Comparison of ENCODE assay signal across 8 cellular contexts in genomic region chr1:1724035-1724864, GRCh38. TPM values are rescaled to one million over a fixed set of nuclear protein-coding genes. Genes with fewer than 3 reads are reported as not detected.
DNase-seq lines count a peak whose midpoint lies in the region; ATAC-seq, FAIRE-seq and TF ChIP-seq lines count a peak whose summit lies in the region.
"Not testable (repeated sequence)": the region's sequence is repeated elsewhere in the genome, so short reads cannot be mapped to it uniquely, and the experiment has no call there.

TSS of gene CDK11A (minus strand) at chr1:1724357. CDS start at chr1:1722818, 1,539 bp downstream.

- H3K27me3 ChIP-seq in Caco-2 (replicated peaks; ENCODE audit: control insufficient read depth, insufficient read depth, low read length); NT2/D1 (ENCODE audit: insufficient read depth, insufficient read length); endodermal cell (ENCODE audit: control insufficient read depth, insufficient read depth, low read length, poor library complexity, severe bottlenecking): not testable (repeated sequence)

- not testable (repeated sequence) for H3K9me3 Mint-ChIP-seq in Caco-2 (ENCODE audit: unreplicated experiment); activated CD8-positive, alpha-beta memory T cell treated with anti-CD3 and anti-CD28 coated beads, Interleukin-2, amount 10 ng/mL, durations not matched to agents 7 days and 5 days (ENCODE audit: low read depth); endodermal cell

- H3K27me3 Mint-ChIP-seq in Caco-2 (ENCODE audit: insufficient read depth, unreplicated experiment); activated CD8-positive, alpha-beta memory T cell treated with anti-CD3 and anti-CD28 coated beads, Interleukin-2, amount 10 ng/mL, durations not matched to agents 7 days and 5 days; endodermal cell (ENCODE audit: insufficient read depth): not testable (repeated sequence)

- H3K36me3 ChIP-seq in Caco-2 (ENCODE audit: control insufficient read depth, insufficient read depth, low read length) = not testable (repeated sequence)
- H3K36me3 ChIP-seq in NT2/D1 (ENCODE audit: insufficient read depth, insufficient read length, low read length) (peaks cover 20% of the 10 kb centered on the region), endodermal cell (ENCODE audit: control insufficient read depth, insufficient read depth, low read length) (peaks cover 20% of the 10 kb centered on the region), mesodermal cell (ENCODE audit: control insufficient read depth, insufficient read depth, low read length) (peaks cover 25% of the 10 kb centered on the region)

- peak within 1 kb of the TSS; percentile 36 for H3K4me3 ChIP-seq in Caco-2 (ENCODE audit: low read depth, low read length)
- H3K4me3 ChIP-seq in NT2/D1 (ENCODE audit: insufficient read length, low read depth) = peak within 1 kb of the TSS; percentile 47
- peak within 1 kb of the TSS; percentile 79 for H3K4me3 ChIP-seq in endodermal cell (ENCODE audit: low read length)
- H3K4me3 ChIP-seq in mesodermal cell (ENCODE audit: extremely low read depth, insufficient read depth, low read length, poor library complexity, severe bottlenecking) = peak within 1 kb of the TSS; percentile 62

- not testable (repeated sequence) for H3K4me1 ChIP-seq in Caco-2; NT2/D1 (ENCODE audit: insufficient read depth, insufficient read length); endodermal cell (ENCODE audit: control insufficient read depth, insufficient read depth, low read length); mesodermal cell (ENCODE audit: control insufficient read depth, insufficient read depth, low read length, poor library complexity, severe bottlenecking)

- intact Hi-C loops in Caco-2 (cut with micrococcal nuclease; ENCODE audit: unreplicated experiment) = not testable (repeated sequence)

- H3K27ac Mint-ChIP-seq in Caco-2 (ENCODE audit: unreplicated experiment) (peak within 1 kb of the TSS; percentile 93), endodermal cell (peak within 1 kb of the TSS; percentile 98)
- H3K27ac Mint-ChIP-seq in activated CD8-positive, alpha-beta memory T cell treated with anti-CD3 and anti-CD28 coated beads, Interleukin-2, amount 10 ng/mL, durations not matched to agents 7 days and 5 days = peak within 1 kb of the TSS; percentile 96

- peak; percentile 49 for FAIRE-seq in HTR-8/SVneo (lab: Jason Lieb, UNC)

- 0% methylated on average over 14 to 47 of the region's 78 CpGs for WGBS in endodermal cell (ENCODE audit: insufficient coverage in 1 of 2, insufficient read length in 1 of 2), 2 experiments
- 0% methylated on average over 24 of the region's 78 CpGs for WGBS in mesodermal cell (ENCODE audit: insufficient coverage in 2 of 2), 2 experiments

- peaks cover 36% of the 10 kb centered on the region for H3K36me3 Mint-ChIP-seq in Caco-2 (ENCODE audit: insufficient read depth, unreplicated experiment)
- peaks cover 16% of the 10 kb centered on the region for H3K36me3 Mint-ChIP-seq in activated CD8-positive, alpha-beta memory T cell treated with anti-CD3 and anti-CD28 coated beads, Interleukin-2, amount 10 ng/mL, durations not matched to agents 7 days and 5 days
- peaks cover 17% of the 10 kb centered on the region for H3K36me3 Mint-ChIP-seq in endodermal cell (ENCODE audit: low read depth)

- not testable (repeated sequence) for BruUV-seq in Caco-2 (replicated peaks; lab: Mats Ljungman, UMichigan)

- H3K4me1 Mint-ChIP-seq in Caco-2 (ENCODE audit: low read depth, unreplicated experiment); endodermal cell: not testable (repeated sequence)
- H3K4me1 Mint-ChIP-seq in activated CD8-positive, alpha-beta memory T cell treated with anti-CD3 and anti-CD28 coated beads, Interleukin-2, amount 10 ng/mL, durations not matched to agents 7 days and 5 days = peaks cover 24% of the 10 kb centered on the region

- H3K9ac ChIP-seq in NT2/D1 (ENCODE audit: insufficient read length, low read depth) = peak within 1 kb of the TSS; percentile 83
- H3K9ac ChIP-seq in endodermal cell (ENCODE audit: extremely low read depth, low read length, poor library complexity, severe bottlenecking) = peak within 1 kb of the TSS; percentile 66

- not testable (repeated sequence) for H3K9me3 ChIP-seq in Caco-2; NT2/D1 (ENCODE audit: insufficient read depth, low read length); endodermal cell (ENCODE audit: control insufficient read depth, low read length); mesodermal cell (ENCODE audit: control insufficient read depth, low read length)

- H3K27ac ChIP-seq in endodermal cell (ENCODE audit: low read depth, low read length) (peak within 1 kb of the TSS; percentile 87), mesodermal cell (ENCODE audit: low read depth, low read length, severe bottlenecking) (peak within 1 kb of the TSS; percentile 93)

- TF ChIP-seq CTCF in Caco-2 (IDR thresholded peaks at IDR 0.05; ENCODE audit: insufficient read depth in 1 of 2, low read depth in 1 of 2, low read length in 1 of 2, severe bottlenecking in 1 of 2, unreplicated experiment in 1 of 2) = peak; percentile 11 to 23
- peak; percentile 66 for TF ChIP-seq CTCF in endodermal cell (conservative IDR thresholded peaks at IDR 0.05)

- H3K4me3 Mint-ChIP-seq in Caco-2 (ENCODE audit: unreplicated experiment) = peak within 1 kb of the TSS; percentile 84
- peak within 1 kb of the TSS; percentile 89 for H3K4me3 Mint-ChIP-seq in activated CD8-positive, alpha-beta memory T cell treated with anti-CD3 and anti-CD28 coated beads, Interleukin-2, amount 10 ng/mL, durations not matched to agents 7 days and 5 days
- H3K4me3 Mint-ChIP-seq in endodermal cell = peak within 1 kb of the TSS; percentile 84

- peak; percentile 96 to 99 for DNase-seq in Caco-2
- peak; percentile 89 for DNase-seq in HTR-8/SVneo (ENCODE audit: insufficient read length, low spot score)
- DNase-seq in NT2/D1 (ENCODE audit: low read depth, low spot score) = peak; percentile 95
- peak; percentile 100 for DNase-seq in activated CD8-positive, alpha-beta memory T cell treated with anti-CD3 and anti-CD28 coated beads, Interleukin-2, amount 10 ng/mL, durations not matched to agents 7 days and 5 days
- peak; percentile 98 for DNase-seq in endodermal cell
- peak; percentile 96 to 99 for DNase-seq in stimulated activated CD8-positive, alpha-beta memory T cell treated with anti-CD3 and anti-CD28 coated beads, Interleukin-15, amount 100 ng/mL, for 4 hours (ENCODE audit: low read depth in 2 of 2)

- POLR2A ChIA-PET in Caco-2 (lab: Charles Lee) = interaction anchor here (1.0 kb wide), 2 partner anchors 53 to 349 kb away, joined by 4 to 11 read pairs; partner anchors contain the start of gene AURKAIP1

- ATAC-seq in GM21367 (IDR thresholded peaks at IDR 0.05; ENCODE audit: unreplicated experiment) = peak; percentile 91
- peak; percentile 96 for ATAC-seq in activated CD8-positive, alpha-beta memory T cell treated with anti-CD3 and anti-CD28 coated beads, Interleukin-2, amount 10 ng/mL, durations not matched to agents 7 days and 5 days

- CTCF ChIA-PET in Caco-2 (lab: Charles Lee) = not testable (repeated sequence)
- CTCF ChIA-PET in activated CD8-positive, alpha-beta memory T cell treated with anti-CD3 and anti-CD28 coated beads, Interleukin-2, amount 10 ng/mL, durations not matched to agents 7 days and 5 days (lab: Charles Lee) = interaction anchor here (0.9 to 1.3 kb wide), 2 partner anchors 22 to 56 kb away, joined by 3 to 4 read pairs; no protein-coding TSS in a partner anchor

RNA-seq across cellular contexts. Expression of gene CDK11A, which starts in this region (rescaled TPM):
- total RNA-seq in Caco-2 (2022) (49.6 and 53.7 TPM in 2 replicates), endodermal cell (10 to 100 TPM; 61.0 to 62.1 TPM)
- total RNA-seq in activated CD8-positive, alpha-beta memory T cell treated with anti-CD3 and anti-CD28 coated beads, Interleukin-2, amount 10 ng/mL, durations not matched to agents 7 days and 5 days = 100 to 1,000 TPM in 1 of 2 experiments, 10 to 100 TPM in 1; 80.5 to 100 TPM
- 43.3 TPM for polyA plus RNA-seq in endodermal cell (2013, experiment 1 of 2)
- 36.0 TPM for polyA plus RNA-seq in endodermal cell (2013, experiment 2 of 2)
- polyA plus RNA-seq in mesodermal cell (2013, experiment 1 of 2) = 39.0 TPM
- 31.9 TPM for polyA plus RNA-seq in mesodermal cell (2013, experiment 2 of 2)

Comparison
In these comparisons a context has a peak if more than half of its experiments do, and no peak if none do; other contexts are left out.
1. Peak in every context shown above with its lines: DNase-seq, ATAC-seq, H3K4me3 ChIP-seq and H3K27ac ChIP-seq.